Comparison of ENCODE assay signal across 28 cellular contexts in genomic region chr3:118804959-118805358, GRCh38.
"Had no signal": no experiment of that assay in that cellular context is flagged by ENCODE, and none has a peak within 500 bp of the region (broad histone marks: within the 10 kb centered on the region; RNA-seq: fewer than 3 reads in every experiment).

No MANE protein-coding gene starts in this region.

- DNase-seq: dorsolateral prefrontal cortex; effector CD4-positive, alpha-beta T cell; foreskin keratinocyte; heart left ventricle; hypothalamus; immature natural killer cell; islet precursor cell; kidney glomerular epithelial cell; left colon; left ventricle myocardium superior; lower lobe of right lung; naive thymus-derived CD8-positive, alpha-beta T cell; pancreas; right lobe of liver; small intestine; stimulated activated CD4-positive, alpha-beta T cell treated with anti-CD3 and anti-CD28 coated beads, Interleukin-15, amount 100 ng/mL, for 24 hours; stimulated activated CD4-positive, alpha-beta T cell treated with anti-CD3 and anti-CD28 coated beads, Interleukin-4, amount 100 ng/mL, for 1 hour; stimulated activated CD8-positive, alpha-beta memory T cell treated with anti-CD3 and anti-CD28 coated beads, Interleukin-4, amount 100 ng/mL, for 48 hours; stimulated activated naive CD4-positive, alpha-beta T cell; stimulated activated naive CD8-positive, alpha-beta T cell treated with anti-CD3 and anti-CD28 coated beads, Interleukin-15, amount 100 ng/mL, for 72 hours; transverse colon; upper lobe of right lung had no signal

- H3K27me3 Mint-ChIP-seq: stimulated activated naive CD8-positive, alpha-beta T cell treated with anti-CD3 and anti-CD28 coated beads, Interleukin-15, amount 100 ng/mL, for 72 hours had no signal

- H3K27ac Mint-ChIP-seq: immature natural killer cell; naive thymus-derived CD8-positive, alpha-beta T cell; stimulated activated naive CD8-positive, alpha-beta T cell treated with anti-CD3 and anti-CD28 coated beads, Interleukin-15, amount 100 ng/mL, for 72 hours had no signal

- H3K4me3 Mint-ChIP-seq: immature natural killer cell; naive thymus-derived CD8-positive, alpha-beta T cell; neural crest cell; stimulated activated naive CD8-positive, alpha-beta T cell treated with anti-CD3 and anti-CD28 coated beads, Interleukin-15, amount 100 ng/mL, for 72 hours had no signal

- H3K36me3 Mint-ChIP-seq: immature natural killer cell had no signal

- H3K27me3 ChIP-seq: foreskin keratinocyte, neutrophil, pancreas, right lobe of liver, suprapubic skin, transverse colon, upper lobe of right lung, vagina had no signal

- H3K4me3 ChIP-seq: dorsolateral prefrontal cortex, gastroesophageal sphincter, heart left ventricle, lower lobe of right lung, pancreas, right lobe of liver, suprapubic skin, transverse colon, upper lobe of right lung, vagina had no signal

- H3K36me3 ChIP-seq: gastroesophageal sphincter, heart left ventricle, lower lobe of right lung, neutrophil, pancreas, right lobe of liver, suprapubic skin, transverse colon, upper lobe of right lung, vagina had no signal

- H3K4me1 ChIP-seq: foreskin keratinocyte, gastroesophageal sphincter, lower lobe of right lung, right lobe of liver, suprapubic skin, transverse colon, upper lobe of right lung, vagina had no signal

- H3K27ac ChIP-seq: dorsolateral prefrontal cortex, epithelial cell of prostate, foreskin keratinocyte, gastroesophageal sphincter, heart left ventricle, lower lobe of right lung, neutrophil, pancreas, right lobe of liver, suprapubic skin, transverse colon, upper lobe of right lung, vagina had no signal

- H3K4me1 Mint-ChIP-seq: immature natural killer cell; naive thymus-derived CD8-positive, alpha-beta T cell; stimulated activated naive CD8-positive, alpha-beta T cell treated with anti-CD3 and anti-CD28 coated beads, Interleukin-15, amount 100 ng/mL, for 72 hours had no signal

- H3K9me3 ChIP-seq: gastroesophageal sphincter, lower lobe of right lung, neutrophil, pancreas, right lobe of liver, suprapubic skin, transverse colon, upper lobe of right lung, vagina had no signal
